In genomic region chr19:47130120-47130588, GRCh38 we compare ENCODE assay signal across 8 cellular contexts. TPM values are rescaled to one million over a fixed set of nuclear protein-coding genes. Genes with fewer than 3 reads are reported as not detected.
DNase-seq lines count a peak whose midpoint lies in the region; TF ChIP-seq lines count a peak whose summit lies in the region.

No MANE protein-coding gene starts in this region.

- H2AFZ ChIP-seq in GM23248 = peak overlapping the region; percentile 92

- in situ Hi-C loops in GM23248 (cut with MboI) = no loop called here

- TF ChIP-seq CTCF in epithelial cell of proximal tubule (conservative IDR thresholded peaks at IDR 0.05; ENCODE audit: low read depth, low read length) (no peak), sigmoid colon (IDR thresholded peaks at IDR 0.05) (no peak)

- peaks cover 7% of the 10 kb centered on the region for H3K4me1 ChIP-seq in GM23248 (ENCODE audit: insufficient read depth)
- peaks cover 0 to 43% (median 37%) of the 10 kb centered on the region in 4 donors for H3K4me1 ChIP-seq in sigmoid colon

- H3F3A ChIP-seq in GM23248 (ENCODE audit: insufficient read depth) = peaks cover 11% of the 10 kb centered on the region; the same call in 1 of the 2 replicates

- H3K27me3 ChIP-seq in GM23248 (replicated peaks; ENCODE audit: insufficient read depth) (no peaks in the 10 kb centered on the region), sigmoid colon (no peaks in the 10 kb centered on the region)

- H3K4me3 ChIP-seq in GM23248 (0 out of 2 replicates have a peak overlapping the region, but pooled peaks have one; percentile 97), SK-N-MC (peak overlapping the region; percentile 95), epithelial cell of proximal tubule (ENCODE audit: low read depth, low read length) (peak overlapping the region; percentile 84), sigmoid colon (peak overlapping the region in 3 of 4 donors; percentile 71 to 91 (median 86))

- DNase-seq in GM23248 (no peak), SK-N-MC (ENCODE audit: low read depth, low spot score) (no peak), epithelial cell of proximal tubule (ENCODE audit: low read depth) (no peak), sigmoid colon (no peak), NCI-H774 (lab: John Stamatoyannopoulos, UW) (no peak), NCI-H1694 (lab: John Stamatoyannopoulos, UW) (no peak), NCI-H1930 (lab: John Stamatoyannopoulos, UW) (no peak), iPS-NIHi11 (ENCODE audit: low spot score) (no peak)

- 55 to 60% methylated on average over 8 of the region's 8 CpGs for WGBS in GM23248 (ENCODE audit: low coverage in 1 of 2, low lambda C conversion rate in 2 of 2, missing lambda C conversion rate in 2 of 2), 2 experiments
- 46 to 64% methylated on average over 8 of the region's 8 CpGs for WGBS in sigmoid colon, 2 donors

- peak overlapping the region; percentile 84 for H3K27ac ChIP-seq in GM23248
- peak overlapping the region; percentile 85 for H3K27ac ChIP-seq in SK-N-MC
- H3K27ac ChIP-seq in sigmoid colon = peak overlapping the region; percentile 92 to 98 (median 96)

- TF ChIP-seq POLR2A in sigmoid colon (IDR thresholded peaks at IDR 0.05) = no peak

- no peaks in the 10 kb centered on the region for H4K20me1 ChIP-seq in GM23248 (ENCODE audit: insufficient read depth)

- no peak overlapping the region for H3K4me2 ChIP-seq in GM23248 (ENCODE audit: unreplicated experiment)

- H3K9ac ChIP-seq in GM23248 = peak overlapping the region; percentile 42; the same call in 1 of the 2 replicates
- no peak overlapping the region for H3K9ac ChIP-seq in SK-N-MC (ENCODE audit: insufficient read length)

- H3K36me3 ChIP-seq in GM23248 (ENCODE audit: low read depth) (no peaks in the 10 kb centered on the region), SK-N-MC (ENCODE audit: insufficient read depth, low read length) (peaks cover 31% of the 10 kb centered on the region), sigmoid colon (no peaks in the 10 kb centered on the region)

- no peaks in the 10 kb centered on the region for H3K9me2 ChIP-seq in GM23248 (ENCODE audit: insufficient read depth)

- peaks cover 44% of the 10 kb centered on the region for H3K79me2 ChIP-seq in GM23248 (ENCODE audit: insufficient read depth)

- intact Hi-C loops in sigmoid colon (cut with DNase I) = loop anchor here (1.0 to 5.0 kb wide), 2 partner anchors 17 to 112 kb away; partner anchors contain the start of gene ZC3H4

- H3K9me3 ChIP-seq in GM23248 (ENCODE audit: low read depth) = no peaks in the 10 kb centered on the region
- no peaks in the 10 kb centered on the region for H3K9me3 ChIP-seq in SK-N-MC (ENCODE audit: low read depth, low read length)
- H3K9me3 ChIP-seq in sigmoid colon = no peaks in the 10 kb centered on the region

- no peak for TF ChIP-seq EP300 in sigmoid colon (IDR thresholded peaks at IDR 0.05)

RNA-seq across cellular contexts. Expression of gene SAE1, which starts 0.5 kb away (rescaled TPM):
- 132 and 177 TPM in 2 replicates for total RNA-seq in GM23248 (2014; rRNA removed; shearing (Covaris generic))
- polyA plus RNA-seq in GM23248 (2016; fragmentation: Nextera tagmentation; extraction: Ambion mirVana) (143 and 154 TPM in 2 replicates), sigmoid colon (10 to 100 TPM; 50.5 to 82.6 (median 57.3) TPM)
- total RNA-seq in epithelial cell of proximal tubule (140 and 236 TPM in 2 replicates), sigmoid colon (100 to 1,000 TPM; 109 to 191 (median 161) TPM)

RNA-seq across cellular contexts. Expression of gene ZC3H4, which starts 16.6 kb away (rescaled TPM):
- total RNA-seq in GM23248 (2014; rRNA removed; shearing (Covaris generic)) = 9.1 and 9.9 TPM in 2 replicates
- 6.0 and 7.0 TPM in 2 replicates for polyA plus RNA-seq in GM23248 (2016; fragmentation: Nextera tagmentation; extraction: Ambion mirVana)
- 18.3 and 30.0 TPM in 2 replicates for total RNA-seq in epithelial cell of proximal tubule
- total RNA-seq in sigmoid colon = 10 to 100 TPM; 19.3 to 25.3 (median 21.8) TPM
- polyA plus RNA-seq in sigmoid colon = 10 to 100 TPM in 1 of 3 donors, 1 to 10 TPM in 2; 5.4 to 21.9 (median 6.7) TPM
